ENCODE assay signal across 18 cellular contexts in genomic region chr2:234320098-234320497, GRCh38.
"Had no signal": no experiment of that assay in that cellular context is flagged by ENCODE, and none has a peak within 500 bp of the region (broad histone marks: within the 10 kb centered on the region; RNA-seq: fewer than 3 reads in every experiment).

No MANE protein-coding gene starts in this region.

- H3K4me1 ChIP-seq: foreskin keratinocyte, left ventricle myocardium inferior, prostate gland had no signal

- H3K36me3 ChIP-seq: cardiac muscle cell, left ventricle myocardium inferior, ovary, prostate gland, spleen, WERI-Rb-1 had no signal

- H3K27me3 ChIP-seq: cardiac muscle cell, foreskin keratinocyte, ovary had no signal

- H3K36me3 Mint-ChIP-seq: natural killer cell, T-cell had no signal

- ATAC-seq: activated naive CD8-positive, alpha-beta T cell treated with anti-CD3 and anti-CD28 coated beads, Interleukin-2, amount 50 U/mL, for 24 hours; foreskin keratinocyte; natural killer cell; stimulated activated naive CD8-positive, alpha-beta T cell treated with anti-CD3 and anti-CD28 coated beads, Interleukin-15, Interleukin-2, amounts not matched to agents 100 U/mL and 50 U/mL, for 24 hours; T-cell had no signal

- H3K27ac Mint-ChIP-seq: activated naive CD8-positive, alpha-beta T cell treated with anti-CD3 and anti-CD28 coated beads, Interleukin-2, amount 50 U/mL, for 24 hours had no signal

- H3K4me3 ChIP-seq: cardiac muscle cell, left ventricle myocardium inferior, ovary, prostate gland, spleen had no signal

- H3K9me3 Mint-ChIP-seq: activated naive CD4-positive, alpha-beta T cell treated with anti-CD3 and anti-CD28 coated beads for 36 hours; natural killer cell; T-cell had no signal

- H3K4me3 Mint-ChIP-seq: activated naive CD4-positive, alpha-beta T cell treated with anti-CD3 and anti-CD28 coated beads for 36 hours; activated naive CD8-positive, alpha-beta T cell treated with anti-CD3 and anti-CD28 coated beads, Interleukin-2, amount 50 U/mL, for 24 hours; natural killer cell; T-cell had no signal

- DNase-seq: activated CD4-positive, alpha-beta T cell treated with anti-CD3 and anti-CD28 coated beads for 1 hour; activated naive CD4-positive, alpha-beta T cell treated with anti-CD3 and anti-CD28 coated beads for 36 hours; activated naive CD8-positive, alpha-beta T cell treated with anti-CD3 and anti-CD28 coated beads, Interleukin-2, amount 50 U/mL, for 24 hours; activated T-cell treated with anti-CD3 and anti-CD28 coated beads, Interleukin-2, amount 50 U/mL, for 48 hours; dermis blood vessel endothelial cell; effector CD8-positive, alpha-beta T cell; erythroblast; foreskin keratinocyte; left ventricle myocardium inferior; natural killer cell; ovary; spleen; stimulated activated CD4-positive, alpha-beta T cell treated with anti-CD3 and anti-CD28 coated beads, Interleukin-4, amount 100 ng/mL, for 24 hours; stimulated activated naive CD8-positive, alpha-beta T cell treated with anti-CD3 and anti-CD28 coated beads, Interleukin-15, Interleukin-2, amounts not matched to agents 100 U/mL and 50 U/mL, for 24 hours; T-cell; WERI-Rb-1 had no signal

- H3K9me3 ChIP-seq: left ventricle myocardium inferior, ovary, prostate gland, spleen had no signal

- H3K27me3 Mint-ChIP-seq: activated naive CD8-positive, alpha-beta T cell treated with anti-CD3 and anti-CD28 coated beads, Interleukin-2, amount 50 U/mL, for 24 hours; T-cell had no signal

- H3K27ac ChIP-seq: cardiac muscle cell, foreskin keratinocyte, left ventricle myocardium inferior, ovary, prostate gland, spleen, WERI-Rb-1 had no signal
